Comparison of ENCODE assay signal across 1 cellular context in genomic region chr12:16560273-16560672, GRCh38.
TF ChIP-seq lines count a peak whose summit lies in the region.

No MANE protein-coding gene starts in this region.

TF ChIP-seq in H1, 55 proteins besides CTCF, POLR2A, EP300 and RAD21 (continued from another document):
- no peak for TF ChIP-seq ATF2 (IDR thresholded peaks at IDR 0.05; ENCODE audit: low read length)
